1 cellular context compared by ENCODE assay signal in the genomic region with DNA sequence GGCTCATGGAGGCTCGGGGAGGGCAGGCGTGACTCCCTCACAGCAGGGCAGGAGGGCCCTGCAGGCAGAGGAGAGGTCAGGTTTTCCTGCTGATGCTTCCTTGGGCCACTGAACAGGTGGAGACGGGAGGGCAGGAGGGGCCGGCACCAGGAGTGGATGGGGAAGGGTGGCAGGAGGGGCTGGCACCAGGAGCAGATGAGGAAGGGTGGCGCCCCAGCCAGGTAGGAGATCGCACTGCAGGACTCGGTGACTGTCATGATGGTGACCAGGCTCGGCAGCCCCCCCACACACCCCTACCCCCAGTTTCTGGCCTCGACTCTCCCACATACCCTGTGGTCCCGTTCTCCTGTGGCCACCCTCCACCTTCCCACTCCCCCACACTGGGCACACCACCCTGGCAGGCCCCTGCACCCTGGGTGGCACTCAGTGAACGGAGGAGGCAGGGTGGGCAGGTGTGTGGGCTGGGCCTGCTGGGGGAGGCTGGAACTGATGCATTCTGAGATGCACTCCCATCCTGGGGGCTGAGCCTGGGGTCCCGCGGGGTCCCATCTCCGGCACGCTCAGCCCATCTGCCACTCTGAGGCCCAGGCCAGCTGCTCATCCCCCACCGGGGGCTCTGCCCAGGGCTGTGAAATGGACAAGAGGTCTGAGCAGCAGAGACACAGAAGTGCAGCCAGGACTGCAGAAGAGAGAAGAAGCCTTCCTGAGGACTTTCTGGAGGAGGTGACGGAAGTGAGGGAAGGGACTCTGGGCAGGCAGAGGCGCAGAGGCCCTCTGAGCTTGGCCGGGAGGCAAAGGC.
A peak's percentile ranks its signal among the peaks of the same experiment; 100 is the strongest.
TF ChIP-seq lines count a peak whose summit lies in the region.

No MANE protein-coding gene starts in this region.

TF ChIP-seq in A549, 52 proteins besides CTCF, POLR2A, EP300 and RAD21:
- TF ChIP-seq GATA3 (IDR thresholded peaks at IDR 0.05; ENCODE audit: borderline replicate concordance): no peak
- TF ChIP-seq ATOH8 (CRISPR knock-in tag; IDR thresholded peaks at IDR 0.05; ENCODE audit: low read depth): no peak
- no peak for TF ChIP-seq FOSL2 (IDR thresholded peaks at IDR 0.05)
- no peak for TF ChIP-seq FOSL2 (CRISPR knock-in tag; IDR thresholded peaks at IDR 0.05)
- no peak for TF ChIP-seq SMC3 (IDR thresholded peaks at IDR 0.05)
- TF ChIP-seq REST (IDR thresholded peaks at IDR 0.05): no peak
- no peak for TF ChIP-seq CEBPB (IDR thresholded peaks at IDR 0.05)
- TF ChIP-seq ZFP36 (IDR thresholded peaks at IDR 0.05; ENCODE audit: borderline replicate concordance, partially characterized antibody): peak; percentile 72
- TF ChIP-seq ZC3H11A (IDR thresholded peaks at IDR 0.05): no peak
